Comparison of ENCODE assay signal across 9 cellular contexts in the genomic region with DNA sequence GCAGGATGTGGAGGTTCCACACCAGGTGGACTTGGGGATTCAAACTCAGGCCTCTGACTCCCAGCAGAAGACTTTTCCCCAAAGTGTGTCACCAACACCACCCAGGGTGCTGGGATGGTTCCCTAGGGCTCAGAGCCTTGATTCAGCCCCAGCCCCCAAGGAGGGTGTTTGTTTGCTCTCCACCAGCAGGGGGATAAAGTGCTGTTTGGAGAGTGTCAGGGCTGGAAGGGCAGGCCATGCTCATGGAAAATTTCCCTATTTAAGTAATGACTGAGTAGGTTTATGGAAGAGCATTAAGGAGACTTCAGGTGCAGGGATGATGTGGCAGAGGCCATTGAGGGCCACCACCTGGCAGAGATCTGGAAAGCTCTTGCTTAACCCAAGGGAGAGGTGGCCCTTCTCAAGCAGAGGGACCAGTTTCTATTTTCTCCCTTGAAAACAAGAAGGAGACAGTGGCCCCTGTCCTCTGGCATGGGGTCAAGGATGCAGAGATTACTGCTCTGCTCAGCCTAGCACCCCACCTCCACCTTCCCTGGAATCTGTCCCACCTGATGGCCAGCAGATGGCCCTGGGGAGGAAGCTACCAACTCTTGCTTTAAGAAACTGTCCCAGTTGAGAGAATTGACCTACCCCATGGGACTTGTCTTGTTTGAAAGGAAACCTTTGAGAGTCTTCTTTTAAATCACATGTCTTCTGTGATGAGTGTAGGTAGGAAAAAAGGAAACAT.
DNase-seq lines count a peak whose midpoint lies in the region; ATAC-seq, FAIRE-seq and TF ChIP-seq lines count a peak whose summit lies in the region.
"Had no signal": no experiment of that assay in that cellular context is flagged by ENCODE, and none has a peak within 500 bp of the region (broad histone marks: within the 10 kb centered on the region; RNA-seq: fewer than 3 reads in every experiment).

No MANE protein-coding gene starts in this region.

- no peaks in the 10 kb centered on the region for H3K9me3 ChIP-seq in small intestine (ENCODE audit: control insufficient read depth, low read depth)
- no peaks in the 10 kb centered on the region for H3K9me3 ChIP-seq in body of pancreas
- H3K9me3 ChIP-seq: tibial artery had no signal

- FAIRE-seq in small intestine (lab: Jason Lieb, UNC), result no peak

- H3K36me3 ChIP-seq in small intestine (ENCODE audit: control insufficient read depth in 2 of 2, insufficient read depth in 2 of 2, low read length in 2 of 2), result no peaks in the 10 kb centered on the region
- H3K36me3 ChIP-seq in body of pancreas (replicated peaks in 1 of 2; ENCODE audit: insufficient read depth in 1 of 2, low read depth in 2 of 2), result no peaks in the 10 kb centered on the region
- H3K36me3 ChIP-seq: tibial artery had no signal

- peak; percentile 49 for TF ChIP-seq CTCF in choroid plexus epithelial cell (conservative IDR thresholded peaks at IDR 0.05; ENCODE audit: low read depth, low read length)
- no peak for TF ChIP-seq CTCF in body of pancreas (IDR thresholded peaks at IDR 0.05)

- H3K4me3 ChIP-seq in choroid plexus epithelial cell (ENCODE audit: low read depth, low read length) (no peak overlapping the region), small intestine (ENCODE audit: low read depth in 1 of 2, low read length in 2 of 2) (no peak overlapping the region), body of pancreas (no peak overlapping the region)
- H3K4me3 ChIP-seq: tibial artery had no signal

- TF ChIP-seq POLR2A in body of pancreas (IDR thresholded peaks at IDR 0.05), result no peak

- intact Hi-C loops in body of pancreas (cut with DNase I), result no loop called here

- peak; percentile 67 for DNase-seq in activated CD8-positive, alpha-beta memory T cell treated with anti-CD3 and anti-CD28 coated beads for 24 hours
- no peak for DNase-seq in activated CD8-positive, alpha-beta memory T cell treated with anti-CD3 and anti-CD28 coated beads, Interleukin-2, amount 50 U/mL, for 4 hours
- DNase-seq in NCI-H146 (lab: John Stamatoyannopoulos, UW) (peak; percentile 44), choroid plexus epithelial cell (ENCODE audit: low read depth) (no peak), small intestine (peak; percentile 8), body of pancreas (no peak), pons (ENCODE audit: low spot score) (no peak), GOT3 (lab: John Stamatoyannopoulos, UW) (no peak)
- DNase-seq: tibial artery had no signal

- H3K4me1 ChIP-seq in small intestine (ENCODE audit: control insufficient read depth in 2 of 2, insufficient read depth in 1 of 2, low read depth in 1 of 2, low read length in 1 of 2) (no peaks in the 10 kb centered on the region), body of pancreas (no peaks in the 10 kb centered on the region)
- H3K4me1 ChIP-seq: tibial artery had no signal

- no peaks in the 10 kb centered on the region for H3K27me3 ChIP-seq in small intestine (ENCODE audit: control insufficient read depth in 2 of 2, insufficient read depth in 2 of 2, low read length in 2 of 2)
- H3K27me3 ChIP-seq in body of pancreas, result no peaks in the 10 kb centered on the region

- no peak overlapping the region for H3K27ac ChIP-seq in small intestine (ENCODE audit: low read depth in 1 of 2, low read length in 1 of 2)
- H3K27ac ChIP-seq in body of pancreas, result no peak overlapping the region
- H3K27ac ChIP-seq: tibial artery had no signal

- no peak for ATAC-seq in body of pancreas

Comparison
In these comparisons a context has a peak if more than half of its experiments do, and no peak if none do; other contexts are left out.
1. DNase-seq: peak in activated CD8-positive, alpha-beta memory T cell treated with anti-CD3 and anti-CD28 coated beads for 24 hours (single experiment), NCI-H146 (single experiment) and small intestine (single experiment); none in activated CD8-positive, alpha-beta memory T cell treated with anti-CD3 and anti-CD28 coated beads, Interleukin-2, amount 50 U/mL, for 4 hours (single experiment), choroid plexus epithelial cell (single experiment), body of pancreas (0 of 4), pons (single experiment) and GOT3 (single experiment).